ENCODE assay signal across 16 cellular contexts in genomic region chr7:47502240-47502877, GRCh38.
DNase-seq lines count a peak whose midpoint lies in the region; ATAC-seq, FAIRE-seq and TF ChIP-seq lines count a peak whose summit lies in the region.
"Had no signal": no experiment of that assay in that cellular context is flagged by ENCODE, and none has a peak within 500 bp of the region (broad histone marks: within the 10 kb centered on the region; RNA-seq: fewer than 3 reads in every experiment).

No MANE protein-coding gene starts in this region.

- H3K79me2 ChIP-seq in OCI-LY7 (ENCODE audit: insufficient read depth, low read depth, low read length) (no peaks in the 10 kb centered on the region), H1 (ENCODE audit: control insufficient read depth in 1 of 2, insufficient read depth in 2 of 2, low read length in 2 of 2) (no peaks in the 10 kb centered on the region; a peak in 1 of 4 replicates)

- H3K4ac ChIP-seq in H1 (replicated peaks; ENCODE audit: insufficient read length, low read depth, low read length) = no peak overlapping the region

- peak overlapping the region in 2 of 10 experiments; percentile 2 to 9; a peak in 2 of 20 replicates for H3K4me3 ChIP-seq in BLaER1 treated with 17β-estradiol and CSF1 and Interleukin-3, amounts not matched to agents 10 nM and 100 nM
- H3K4me3 ChIP-seq in OCI-LY7 (ENCODE audit: low read depth, low read length, poor library complexity, severe bottlenecking) (no peak overlapping the region), H1 (ENCODE audit: extremely low read depth in 1 of 4, insufficient read depth in 2 of 4, low read depth in 3 of 4, low read length in 4 of 4) (no peak overlapping the region), retinal pigment epithelial cell (ENCODE audit: low read length) (no peak overlapping the region), left lung (no peak overlapping the region)
- H3K4me3 ChIP-seq: GM23248, tibial artery had no signal

- no peak for FAIRE-seq in H1 (lab: Jason Lieb, UNC)
- FAIRE-seq: GM19239 had no signal

- peak overlapping the region; percentile 19 to 98 (median 57); a peak in 17 of 22 replicates for H3K27ac ChIP-seq in BLaER1 treated with 17β-estradiol and CSF1 and Interleukin-3, amounts not matched to agents 10 nM and 100 nM
- H3K27ac ChIP-seq in OCI-LY7 (ENCODE audit: low read depth, low read length, poor library complexity, severe bottlenecking) = no peak overlapping the region
- H3K27ac ChIP-seq in H1 (ENCODE audit: low read depth, low read length) = no peak overlapping the region
- peak overlapping the region in 1 of 2 donors; percentile 72 for H3K27ac ChIP-seq in left lung
- H3K27ac ChIP-seq: KMS-11 had no signal

- no peak overlapping the region for H3K56ac ChIP-seq in H1 (replicated peaks; ENCODE audit: insufficient read length, low read depth, low read length)

- H3K14ac ChIP-seq in H1 (ENCODE audit: insufficient read length) = no peak overlapping the region

- BruUV-seq in OCI-LY7 (replicated peaks; lab: Mats Ljungman, UMichigan) = no TSS peak

- peaks cover 65 to 100% (median 78%) of the 10 kb centered on the region in 10 experiments for H3K4me1 ChIP-seq in BLaER1 treated with 17β-estradiol and CSF1 and Interleukin-3, amounts not matched to agents 10 nM and 100 nM
- H3K4me1 ChIP-seq in OCI-LY7 (ENCODE audit: insufficient read depth, low read length, poor library complexity, severe bottlenecking) (peaks cover 32% of the 10 kb centered on the region), H1 (replicated peaks in 1 of 4; ENCODE audit: control insufficient read depth in 3 of 4, insufficient read depth in 4 of 4, low read length in 3 of 4) (peaks cover 0 to 3% (median 1%) of the 10 kb centered on the region in 4 experiments; a peak in 6 of 7 replicates), left lung (peaks cover 8 to 70% of the 10 kb centered on the region in 2 donors)

- peak overlapping the region; percentile 26; the same call in 1 of the 2 replicates for H2BK5ac ChIP-seq in H1 (ENCODE audit: low read depth, low read length)

- H3K27me3 ChIP-seq in BLaER1 treated with 17β-estradiol and CSF1 and Interleukin-3, amounts not matched to agents 10 nM and 100 nM = no peaks in the 10 kb centered on the region
- no peaks in the 10 kb centered on the region for H3K27me3 ChIP-seq in H1 (replicated peaks in 1 of 4; ENCODE audit: control insufficient read depth in 3 of 4, extremely low read depth in 1 of 4, insufficient read depth in 3 of 4, low read length in 3 of 4)
- H3K27me3 ChIP-seq in left lung = no peaks in the 10 kb centered on the region
- H3K27me3 ChIP-seq: tibial artery had no signal

- intact Hi-C loops in OCI-LY7 (cut with micrococcal nuclease; ENCODE audit: unreplicated experiment) = no loop called here
- intact Hi-C loops in left lung (cut with DNase I) = no loop called here

- DNase-seq in OCI-LY7 (ENCODE audit: low spot score) (no peak), H1 (ENCODE audit: low read depth in 1 of 2, low spot score in 2 of 2) (no peak), retinal pigment epithelial cell (ENCODE audit: low read depth) (no peak), LoVo (ENCODE audit: low spot score) (no peak), left lung (no peak), GM19240 (ENCODE audit: insufficient read length, low spot score) (no peak)
- DNase-seq: activated B cell treated with CpG ODN at 0.5 μM for 24 hours; AML-193; GM23248; NCI-H2029; NK-92 treated with Interleukin-12 subunit alpha and Interleukin-12 subunit beta, amount 100 ng/mL, for 24 hours; tibial artery had no signal

- no peak overlapping the region for H3K23ac ChIP-seq in H1 (ENCODE audit: insufficient read length)

- no peak overlapping the region for H4K5ac ChIP-seq in H1 (ENCODE audit: insufficient read length, low read depth, low read length)

- peaks cover 10% of the 10 kb centered on the region; the same call in 1 of the 2 replicates for H3K79me1 ChIP-seq in H1 (ENCODE audit: low read depth, low read length)

- no peak overlapping the region for H4K91ac ChIP-seq in H1 (replicated peaks; ENCODE audit: insufficient read length, low read length)

- no peak for TF ChIP-seq CTCF in OCI-LY7 (conservative IDR thresholded peaks at IDR 0.05; ENCODE audit: low read length)
- TF ChIP-seq CTCF in H1 (IDR thresholded peaks at IDR 0.05; ENCODE audit: control extremely low read depth in 1 of 3, insufficient read depth in 1 of 3, low read depth in 1 of 3, low read length in 3 of 3) = no peak
- peak; percentile 2 for TF ChIP-seq CTCF in retinal pigment epithelial cell (conservative IDR thresholded peaks at IDR 0.05; ENCODE audit: low read depth, low read length)
- no peak for TF ChIP-seq CTCF in left lung (IDR thresholded peaks at IDR 0.05)

- no peaks in the 10 kb centered on the region for H3K9me2 ChIP-seq in OCI-LY7 (ENCODE audit: insufficient read depth, low read length)

- no peak for TF ChIP-seq EP300 in H1 (IDR thresholded peaks at IDR 0.05; ENCODE audit: borderline replicate concordance in 1 of 2, low read depth in 2 of 2, low read length in 2 of 2)

- H3K36me3 ChIP-seq in BLaER1 treated with 17β-estradiol and CSF1 and Interleukin-3, amounts not matched to agents 10 nM and 100 nM = peaks cover 0 to 57% (median 19%) of the 10 kb centered on the region in 11 experiments; a peak in 13 of 22 replicates
- H3K36me3 ChIP-seq in OCI-LY7 (ENCODE audit: insufficient read depth, low read length) (no peaks in the 10 kb centered on the region), H1 (ENCODE audit: control insufficient read depth in 2 of 4, insufficient read depth in 4 of 4, low read length in 3 of 4) (no peaks in the 10 kb centered on the region), left lung (peaks cover 0 to 7% of the 10 kb centered on the region in 2 donors)
- H3K36me3 ChIP-seq: tibial artery had no signal

- no peak for TF ChIP-seq POLR2A in H1 (IDR thresholded peaks at IDR 0.05; ENCODE audit: control extremely low read depth in 1 of 2, low read depth in 2 of 2, low read length in 2 of 2)

- no peak overlapping the region; the same call in 1 of the 2 replicates for H4K8ac ChIP-seq in H1 (ENCODE audit: extremely low read depth, insufficient read depth, low read length)

- 92% methylated on average over 12 of the region's 12 CpGs; no CpG with 5 or more reads in 1 of the 2 experiments for WGBS in H1 (ENCODE audit: extremely low coverage in 1 of 2, insufficient coverage in 1 of 2, insufficient read length in 1 of 2, insufficient replicate concordance in 2 of 2, low coverage in 1 of 2, low lambda C conversion rate in 2 of 2, missing lambda C conversion rate in 1 of 2), 2 experiments

- no peaks in the 10 kb centered on the region for H3K9me3 ChIP-seq in BLaER1 treated with 17β-estradiol and CSF1 and Interleukin-3, amounts not matched to agents 10 nM and 100 nM (replicated peaks in 1 of 11)
- H3K9me3 ChIP-seq in OCI-LY7 (ENCODE audit: low read length) = no peaks in the 10 kb centered on the region
- H3K9me3 ChIP-seq in H1 (ENCODE audit: insufficient read depth in 2 of 2, low read depth in 1 of 2, low read length in 1 of 2) = no peaks in the 10 kb centered on the region
- H3K9me3 ChIP-seq in left lung = no peaks in the 10 kb centered on the region
- H3K9me3 ChIP-seq: tibial artery had no signal

- H4K20me1 ChIP-seq in BLaER1 treated with 17β-estradiol and CSF1 and Interleukin-3, amounts not matched to agents 10 nM and 100 nM = peaks cover 0 to 14% (median 8%) of the 10 kb centered on the region in 11 experiments; a peak in 9 of 22 replicates
- H4K20me1 ChIP-seq in OCI-LY7 (ENCODE audit: insufficient read depth, low read length) = no peaks in the 10 kb centered on the region
- H4K20me1 ChIP-seq in H1 (replicated peaks in 1 of 2; ENCODE audit: control insufficient read depth in 1 of 2, insufficient read depth in 2 of 2, low read length in 2 of 2) = peaks cover 0 to 6% of the 10 kb centered on the region in 2 experiments

- 0 out of 4 replicates have a peak, but pooled peaks of 1 of the 2 experiments have one; percentile 13 for TF ChIP-seq RAD21 in H1 (IDR thresholded peaks at IDR 0.05 in 1 of 2, conservative IDR thresholded peaks at IDR 0.05 in 1 of 2; ENCODE audit: low read depth in 2 of 2, low read length in 2 of 2)

- peak overlapping the region in 10 of 11 experiments; percentile 5 to 89 (median 58); a peak in 15 of 22 replicates for H3K9ac ChIP-seq in BLaER1 treated with 17β-estradiol and CSF1 and Interleukin-3, amounts not matched to agents 10 nM and 100 nM
- H3K9ac ChIP-seq in H1 (replicated peaks in 1 of 4; ENCODE audit: extremely low read depth in 1 of 4, low read depth in 3 of 4, low read length in 3 of 4) = no peak overlapping the region
- H3K9ac ChIP-seq: KMS-11 had no signal

- 0 out of 2 replicates have a peak overlapping the region, but pooled peaks have one; percentile 1 for H2AK5ac ChIP-seq in H1 (ENCODE audit: low read depth, low read length)

- no peaks in the 10 kb centered on the region; the same call in 1 of the 2 replicates for H3K23me2 ChIP-seq in H1 (ENCODE audit: low read depth, low read length)

- no peak overlapping the region for H3K18ac ChIP-seq in H1 (ENCODE audit: extremely low read depth, low read length)

- CTCF ChIA-PET in OCI-LY7 (lab: Charles Lee; ENCODE audit: unreplicated experiment) (no interaction called here), H1 (lab: Charles Lee; ENCODE audit: partially characterized antibody) (interaction anchor here (1.6 to 2.0 kb wide), 3 partner anchors 11 to 14 kb away, joined by 3 to 5 read pairs (median 4); no protein-coding TSS in a partner anchor)

- POLR2A ChIA-PET in OCI-LY7 (lab: Charles Lee) (interaction anchor here (1.0 kb wide), 1 partner anchor 22 kb away, joined by 6 read pairs; no protein-coding TSS in a partner anchor), H1 (lab: Charles Lee; ENCODE audit: partially characterized antibody) (interaction anchor here (1.1 kb wide), 1 partner anchor 10 kb away, joined by 3 read pairs; no protein-coding TSS in a partner anchor)

- ATAC-seq in left lung (no peak), GM21526 (IDR thresholded peaks at IDR 0.05; ENCODE audit: low FRiP score, unreplicated experiment) (no peak)

- H2BK120ac ChIP-seq in H1 (replicated peaks; ENCODE audit: low read depth, low read length) = no peak overlapping the region

- H2BK15ac ChIP-seq in H1 (ENCODE audit: low read length) = no peak overlapping the region

- no peak overlapping the region for H2AFZ ChIP-seq in OCI-LY7 (ENCODE audit: low read length)
- no peak overlapping the region for H2AFZ ChIP-seq in H1 (ENCODE audit: low read length)
- H2AFZ ChIP-seq: GM23248 had no signal

- no peak overlapping the region for H2BK12ac ChIP-seq in H1 (ENCODE audit: low read depth, low read length)

- peak overlapping the region; percentile 80 to 89 (median 86) for H3K4me2 ChIP-seq in BLaER1 treated with 17β-estradiol and CSF1 and Interleukin-3, amounts not matched to agents 10 nM and 100 nM
- peak overlapping the region; percentile 15; the same call in 1 of the 2 replicates for H3K4me2 ChIP-seq in OCI-LY7 (ENCODE audit: low read length)
- no peak overlapping the region for H3K4me2 ChIP-seq in H1 (ENCODE audit: insufficient read depth in 1 of 2, low read depth in 2 of 2, low read length in 2 of 2)
- H3K4me2 ChIP-seq: KMS-11 had no signal

- no peak overlapping the region for H2BK20ac ChIP-seq in H1 (ENCODE audit: low read length)

TF ChIP-seq in H1, 55 proteins besides CTCF, POLR2A, EP300 and RAD21 (continues in another document):
- TF ChIP-seq NANOG (IDR thresholded peaks at IDR 0.05; ENCODE audit: insufficient read depth, low read depth, low read length, poor library complexity, severe bottlenecking) (no peak), RNF2 (IDR thresholded peaks at IDR 0.05; ENCODE audit: borderline replicate concordance, low read depth, low read length, missing control alignments, poor library complexity, severe bottlenecking) (no peak)

Comparison
In these comparisons a context has a peak if more than half of its experiments do, and no peak if none do; other contexts are left out.
1. H3K27ac ChIP-seq: peak in BLaER1 treated with 17β-estradiol and CSF1 and Interleukin-3, amounts not matched to agents 10 nM and 100 nM (11 of 11); none in OCI-LY7 (single experiment) and H1 (single experiment).
2. H3K4me2 ChIP-seq: peak in BLaER1 treated with 17β-estradiol and CSF1 and Interleukin-3, amounts not matched to agents 10 nM and 100 nM (11 of 11) and OCI-LY7 (single experiment); none in H1 (0 of 2).
3. H3K9ac ChIP-seq: peak in BLaER1 treated with 17β-estradiol and CSF1 and Interleukin-3, amounts not matched to agents 10 nM and 100 nM (10 of 11); none in H1 (0 of 4).